17 cellular contexts compared by ENCODE assay signal in genomic region chr4:117783716-117784115, GRCh38.
A peak's percentile ranks its signal among the peaks of the same experiment; 100 is the strongest.
DNase-seq lines count a peak whose midpoint lies in the region; ATAC-seq, FAIRE-seq and TF ChIP-seq lines count a peak whose summit lies in the region.
"Had no signal": no experiment of that assay in that cellular context is flagged by ENCODE, and none has a peak within 500 bp of the region (broad histone marks: within the 10 kb centered on the region; RNA-seq: fewer than 3 reads in every experiment).

No MANE protein-coding gene starts in this region.

- H3K4me1 ChIP-seq in pancreas = no peaks in the 10 kb centered on the region
- H3K4me1 ChIP-seq: BE2C, thyroid gland had no signal

- WGBS in pancreas, 2 donors = 54 to 76% methylated on average over 2 of the region's 2 CpGs

- no peak overlapping the region for H3K4me3 ChIP-seq in pancreas
- H3K4me3 ChIP-seq: mucosa of descending colon, thyroid gland had no signal

- TF ChIP-seq CTCF in chondrocyte (IDR thresholded peaks at IDR 0.05) (no peak), nephron (IDR thresholded peaks at IDR 0.05; ENCODE audit: unreplicated experiment in 3 of 3) (no peak), pancreas (IDR thresholded peaks at IDR 0.05) (no peak)

- peaks cover 11% of the 10 kb centered on the region for H3K9me3 Mint-ChIP-seq in chondrocyte (ENCODE audit: low read depth)
- peaks cover 3% of the 10 kb centered on the region for H3K9me3 Mint-ChIP-seq in nephron
- H3K9me3 Mint-ChIP-seq: T-helper 2 cell treated with Interferon-gamma antibody and Interleukin-4, amounts not matched to agents 5 μg/mL and 100 μg/mL, for 36 hours had no signal

- intact Hi-C loops in pancreas (cut with DNase I) = no loop called here

- no peaks in the 10 kb centered on the region for H3K36me3 ChIP-seq in pancreas
- H3K36me3 ChIP-seq: BE2C, thyroid gland had no signal

- H3K4me1 Mint-ChIP-seq in chondrocyte (ENCODE audit: low read depth) (peaks cover 18% of the 10 kb centered on the region), nephron (peaks cover 10% of the 10 kb centered on the region)

- DNase-seq in EL (peak; percentile 3), NCI-H446 treated with DMSO at 0.1 percent for 48 hours (lab: John Stamatoyannopoulos, UW) (peak; percentile 92), chondrocyte (ENCODE audit: low spot score) (no peak), pancreas (no peak), C1 segment of cervical spinal cord (lab: John Stamatoyannopoulos, UW) (no peak)
- no peak for DNase-seq in effector CD8-positive, alpha-beta T cell (lab: John Stamatoyannopoulos, UW)
- DNase-seq: activated CD4-positive, alpha-beta T cell treated with anti-CD3 and anti-CD28 coated beads for 48 hours; activated T-cell treated with anti-CD3 and anti-CD28 coated beads, Interleukin-2, amount 50 U/mL, for 1 hour; BE2C; dermis blood vessel endothelial cell; mucosa of descending colon; NCI-H2227 treated with DMSO at 0.1 percent for 48 hours; thyroid gland had no signal

- no peaks in the 10 kb centered on the region for H3K36me3 Mint-ChIP-seq in chondrocyte (ENCODE audit: low read depth)
- no peaks in the 10 kb centered on the region for H3K36me3 Mint-ChIP-seq in nephron (ENCODE audit: low read depth)

- H3K4me3 Mint-ChIP-seq in chondrocyte (ENCODE audit: unreplicated experiment) (no peak overlapping the region), nephron (no peak overlapping the region)
- H3K4me3 Mint-ChIP-seq: T-helper 2 cell treated with Interferon-gamma antibody and Interleukin-4, amounts not matched to agents 5 μg/mL and 100 μg/mL, for 36 hours had no signal

- no peaks in the 10 kb centered on the region for H3K27me3 Mint-ChIP-seq in chondrocyte (ENCODE audit: low read depth)
- H3K27me3 Mint-ChIP-seq in nephron (ENCODE audit: low read depth) = no peaks in the 10 kb centered on the region

- H3K27ac ChIP-seq in pancreas = no peak overlapping the region
- H3K27ac ChIP-seq: thyroid gland had no signal

- H3K9me3 ChIP-seq in pancreas = no peaks in the 10 kb centered on the region
- H3K9me3 ChIP-seq: BE2C, mucosa of descending colon, thyroid gland had no signal

- ATAC-seq in pancreas = no peak
- no peak for ATAC-seq in HG03565 (IDR thresholded peaks at IDR 0.05; ENCODE audit: unreplicated experiment)
- ATAC-seq: mucosa of descending colon had no signal

- no peak for FAIRE-seq in pancreas (lab: Jason Lieb, UNC)
- FAIRE-seq: G401.6 had no signal

- H3K27me3 ChIP-seq in pancreas = no peaks in the 10 kb centered on the region
- H3K27me3 ChIP-seq: BE2C, thyroid gland had no signal

- H3K27ac Mint-ChIP-seq in chondrocyte (ENCODE audit: unreplicated experiment) (peak overlapping the region; percentile 43), nephron (peak overlapping the region in 2 of 3 experiments; percentile 16 to 40)
- H3K27ac Mint-ChIP-seq: T-helper 2 cell treated with Interferon-gamma antibody and Interleukin-4, amounts not matched to agents 5 μg/mL and 100 μg/mL, for 36 hours had no signal

Comparison
In these comparisons a context has a peak if more than half of its experiments do, and no peak if none do; other contexts are left out.
1. DNase-seq: peak in EL (single experiment) and NCI-H446 treated with DMSO at 0.1 percent for 48 hours (single experiment); none in chondrocyte (single experiment), effector CD8-positive, alpha-beta T cell (single experiment), pancreas (0 of 6) and C1 segment of cervical spinal cord (0 of 14).